ENCODE assay signal across 22 cellular contexts in genomic region chr11:39011822-39012221, GRCh38.
"Had no signal": no experiment of that assay in that cellular context is flagged by ENCODE, and none has a peak within 500 bp of the region (broad histone marks: within the 10 kb centered on the region; RNA-seq: fewer than 3 reads in every experiment).

No MANE protein-coding gene starts in this region.

- H3K4me1 ChIP-seq: heart right ventricle, left lung, neural progenitor cell, prostate gland, stomach, thyroid gland, vagina had no signal

- H3K27ac ChIP-seq: dorsolateral prefrontal cortex, epithelial cell of prostate, heart right ventricle, left lung, neural progenitor cell, prostate gland, sigmoid colon, stomach, thyroid gland, vagina had no signal

- H2AFZ ChIP-seq: neural progenitor cell had no signal

- DNase-seq: dorsolateral prefrontal cortex; effector CD4-positive, alpha-beta T cell; foreskin melanocyte; glutamatergic neuron; heart right ventricle; hippocampal formation; left cardiac atrium; left lung; mesendoderm; midbrain; naive thymus-derived CD4-positive, alpha-beta T cell; right cardiac atrium; sigmoid colon; stimulated activated CD4-positive, alpha-beta T cell treated with anti-CD3 and anti-CD28 coated beads, Interleukin-2, amount 100 ng/mL, for 24 hours; stimulated activated CD4-positive, alpha-beta T cell treated with anti-CD3 and anti-CD28 coated beads, Interleukin-4, amount 100 ng/mL, for 24 hours; stimulated activated naive CD4-positive, alpha-beta T cell treated with Interleukin-2 at 50 U/mL for 16 hours; stomach; thyroid gland had no signal

- H3K27me3 ChIP-seq: dorsolateral prefrontal cortex, heart right ventricle, left lung, neural progenitor cell, sigmoid colon, stomach, thyroid gland, vagina had no signal

- H3K9ac ChIP-seq: neural progenitor cell had no signal

- H3K9me3 ChIP-seq: prostate gland, thyroid gland, vagina had no signal

- H3K36me3 ChIP-seq: heart right ventricle, left lung, neural progenitor cell, prostate gland, sigmoid colon, stomach, thyroid gland, vagina had no signal

- H3K4me2 ChIP-seq: neural progenitor cell had no signal

- H3K4me3 ChIP-seq: dorsolateral prefrontal cortex, heart right ventricle, left lung, neural progenitor cell, prostate gland, sigmoid colon, stomach, thyroid gland, vagina had no signal
